In the genomic region with DNA sequence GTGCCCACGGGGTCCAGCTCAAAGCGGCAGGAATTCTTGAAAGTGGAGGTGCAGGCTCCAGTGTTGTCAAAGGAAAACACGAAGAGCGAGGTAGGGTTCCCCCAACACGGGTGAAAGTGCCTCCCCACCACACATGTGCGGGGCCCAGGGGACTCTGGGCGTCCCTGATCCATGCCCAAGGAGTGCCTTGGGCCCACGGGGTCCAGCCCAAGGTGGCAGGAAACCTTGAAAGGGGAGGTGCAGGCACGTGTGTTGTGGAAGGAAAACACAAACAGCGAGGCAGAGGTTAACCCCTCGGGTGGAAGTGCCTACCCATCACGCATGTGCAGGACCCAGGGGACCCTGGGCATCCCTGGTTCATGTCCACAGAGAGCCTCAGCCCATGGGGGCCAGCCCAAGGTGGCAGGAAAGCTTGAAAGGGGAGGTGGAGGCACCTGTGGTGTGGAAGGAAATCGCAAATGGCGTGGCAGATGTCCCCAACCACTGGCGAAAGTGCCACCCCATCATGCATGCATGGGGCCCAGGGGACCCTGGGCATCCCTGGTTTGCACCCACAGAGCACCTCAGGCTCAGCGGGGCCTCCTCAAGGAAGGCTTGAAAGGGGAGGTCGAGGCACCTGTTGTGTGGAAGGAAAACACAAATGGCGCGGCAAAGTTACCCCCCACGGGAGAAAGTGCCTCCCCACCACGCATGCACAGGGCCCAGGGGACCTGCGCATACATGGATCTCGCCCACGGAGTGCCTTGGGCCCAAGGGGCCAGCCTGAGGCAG, we compare ENCODE assay signal across 15 cellular contexts.
DNase-seq lines count a peak whose midpoint lies in the region; ATAC-seq and TF ChIP-seq lines count a peak whose summit lies in the region.
"Had no signal": no experiment of that assay in that cellular context is flagged by ENCODE, and none has a peak within 500 bp of the region (broad histone marks: within the 10 kb centered on the region; RNA-seq: fewer than 3 reads in every experiment).

No MANE protein-coding gene starts in this region.

- DNase-seq in Right ventricle myocardium superior (peak; percentile 14), left cardiac atrium (no peak), ecto neural progenitor cell (ENCODE audit: low spot score) (peak; percentile 18), posterior vena cava (ENCODE audit: low spot score) (peak; percentile 71), colonic mucosa (no peak), NCI-H187 (lab: John Stamatoyannopoulos, UW) (no peak)
- DNase-seq: Caco-2, DMS53, GM23248, NCI-H1048, NCI-H146, NCI-H226, NCI-H526 had no signal

- ATAC-seq in Right ventricle myocardium superior (ENCODE audit: poor library complexity) (no peak), left cardiac atrium (no peak), GM21390 (IDR thresholded peaks at IDR 0.05; ENCODE audit: unreplicated experiment) (no peak)
- ATAC-seq: GM12878 had no signal

- intact Hi-C loops in Right ventricle myocardium superior (cut with DNase I) (no loop called here), left cardiac atrium (cut with DNase I) (no loop called here), posterior vena cava (cut with DNase I) (no loop called here), colonic mucosa (cut with DNase I) (no loop called here)

- H3K9me3 ChIP-seq in colonic mucosa: no peaks in the 10 kb centered on the region

- no peak for TF ChIP-seq CTCF in colonic mucosa (IDR thresholded peaks at IDR 0.05)

- no peak overlapping the region for H3K4me3 ChIP-seq in colonic mucosa
- H3K4me3 ChIP-seq: GM12878, GM23248 had no signal

- H3K4me1 ChIP-seq in colonic mucosa: no peaks in the 10 kb centered on the region
- H3K4me1 ChIP-seq: Caco-2 had no signal

- no peaks in the 10 kb centered on the region for H3K27me3 ChIP-seq in colonic mucosa

- no peak overlapping the region for H3K9ac ChIP-seq in colonic mucosa (ENCODE audit: low read depth in 2 of 2, low read length in 2 of 2)
- H3K9ac ChIP-seq: GM23248 had no signal

- H3K27ac ChIP-seq in colonic mucosa: no peak overlapping the region
- H3K27ac ChIP-seq: GM23248 had no signal

- H3K36me3 ChIP-seq in colonic mucosa: no peaks in the 10 kb centered on the region

Comparison
In these comparisons a context has a peak if more than half of its experiments do, and no peak if none do; other contexts are left out.
1. DNase-seq: peak in Right ventricle myocardium superior (single experiment), ecto neural progenitor cell (single experiment) and posterior vena cava (single experiment); none in left cardiac atrium (single experiment), colonic mucosa (single experiment) and NCI-H187 (0 of 2).